ENCODE assay signal across 8 cellular contexts in genomic region chr1:248858891-248859889, GRCh38. TPM values are rescaled to one million over a fixed set of nuclear protein-coding genes. Genes with fewer than 3 reads are reported as not detected.
DNase-seq lines count a peak whose midpoint lies in the region; ATAC-seq and TF ChIP-seq lines count a peak whose summit lies in the region.

TSS of gene ZNF692 (minus strand) at chr1:248859085. CDS start at chr1:248858309, 776 bp downstream.

- no peaks in the 10 kb centered on the region for H3K27me3 ChIP-seq in BE2C

- H3K9me3 Mint-ChIP-seq in activated CD4-positive, alpha-beta T cell treated with anti-CD3 and anti-CD28 coated beads for 36 hours (ENCODE audit: low read depth), result no peaks in the 10 kb centered on the region
- H3K9me3 Mint-ChIP-seq in chondrocyte (ENCODE audit: low read depth), result no peaks in the 10 kb centered on the region

- no peaks in the 10 kb centered on the region for H3K9me3 ChIP-seq in BE2C

- DNase-seq in BE2C (peak; percentile 98), GM19240 (ENCODE audit: insufficient read length, low spot score) (peak; percentile 94), NCI-H510A treated with DMSO at 0.1 percent for 48 hours (lab: John Stamatoyannopoulos, UW) (peak; percentile 69), chondrocyte (ENCODE audit: low spot score) (no peak), kidney tubule cell (ENCODE audit: low spot score) (peak; percentile 98)
- DNase-seq in activated CD4-positive, alpha-beta T cell treated with anti-CD3 and anti-CD28 coated beads for 36 hours, result peak; percentile 99
- peak; percentile 89 to 96 (median 92) for DNase-seq in stimulated activated CD4-positive, alpha-beta T cell treated with anti-CD3 and anti-CD28 coated beads, Interleukin-1b, Interleukin-23, amount 100 ng/mL, for 24 hours (ENCODE audit: low read depth in 4 of 4, low spot score in 1 of 4)

- TF ChIP-seq CTCF in BE2C (IDR thresholded peaks at IDR 0.05; ENCODE audit: low read depth, low read length) (no peak), chondrocyte (IDR thresholded peaks at IDR 0.05) (no peak)

- CTCF ChIA-PET in activated CD4-positive, alpha-beta T cell treated with anti-CD3 and anti-CD28 coated beads for 36 hours (lab: Charles Lee), result interaction anchor here (0.6 to 2.9 kb wide), 9 partner anchors 11 to 239 kb away, joined by 3 to 25 read pairs (median 3); partner anchors contain the start of genes SH3BP5L and ZNF672

- peak within 1 kb of the TSS; percentile 99 for H3K27ac Mint-ChIP-seq in activated CD4-positive, alpha-beta T cell treated with anti-CD3 and anti-CD28 coated beads for 36 hours
- peak within 1 kb of the TSS; percentile 82 for H3K27ac Mint-ChIP-seq in chondrocyte (ENCODE audit: unreplicated experiment)

- POLR2A ChIA-PET in activated CD4-positive, alpha-beta T cell treated with anti-CD3 and anti-CD28 coated beads for 36 hours (lab: Charles Lee), result interaction anchor here (0.5 to 2.4 kb wide), 5 partner anchors 14 to 41 kb away, joined by 3 to 13 read pairs (median 5); partner anchors contain the start of genes SH3BP5L and ZNF672

- intact Hi-C loops in activated CD4-positive, alpha-beta T cell treated with anti-CD3 and anti-CD28 coated beads for 36 hours (cut with DNase I, micrococcal nuclease), result loop anchor here (1.0 to 5.0 kb wide), 6 partner anchors 14 to 1527 kb away; partner anchors contain the start of genes PGBD2 (in 2 of the 2), ZNF672 (in 2 of the 2) and ZNF496 (in 1 of the 2)

- peaks cover 29% of the 10 kb centered on the region for H3K36me3 Mint-ChIP-seq in activated CD4-positive, alpha-beta T cell treated with anti-CD3 and anti-CD28 coated beads for 36 hours (ENCODE audit: low read depth)
- H3K36me3 Mint-ChIP-seq in chondrocyte (ENCODE audit: low read depth), result peaks cover 2% of the 10 kb centered on the region

- peak within 1 kb of the TSS; percentile 87 for H3K4me3 ChIP-seq in BE2C (ENCODE audit: low read depth, low read length)

- peaks cover 6% of the 10 kb centered on the region for H3K36me3 ChIP-seq in BE2C

- H3K4me1 ChIP-seq in BE2C, result no peaks in the 10 kb centered on the region

- no peaks in the 10 kb centered on the region for H3K27me3 Mint-ChIP-seq in activated CD4-positive, alpha-beta T cell treated with anti-CD3 and anti-CD28 coated beads for 36 hours
- no peaks in the 10 kb centered on the region for H3K27me3 Mint-ChIP-seq in chondrocyte (ENCODE audit: low read depth)

- H3K4me3 Mint-ChIP-seq in activated CD4-positive, alpha-beta T cell treated with anti-CD3 and anti-CD28 coated beads for 36 hours, result peak within 1 kb of the TSS; percentile 89
- H3K4me3 Mint-ChIP-seq in chondrocyte (ENCODE audit: unreplicated experiment), result peak within 1 kb of the TSS; percentile 78

- peak; percentile 80 for ATAC-seq in HG03457 (IDR thresholded peaks at IDR 0.05; ENCODE audit: unreplicated experiment)
- ATAC-seq in activated CD4-positive, alpha-beta T cell treated with anti-CD3 and anti-CD28 coated beads for 36 hours, result peak; percentile 86

- H3K4me1 Mint-ChIP-seq in activated CD4-positive, alpha-beta T cell treated with anti-CD3 and anti-CD28 coated beads for 36 hours, result peaks cover 55% of the 10 kb centered on the region
- H3K4me1 Mint-ChIP-seq in chondrocyte (ENCODE audit: low read depth), result peaks cover 36% of the 10 kb centered on the region

RNA-seq across cellular contexts. Expression of gene ZNF692, which starts in this region (rescaled TPM):
- 68.6 TPM for polyA plus RNA-seq in BE2C (2012; ENCODE audit: insufficient read depth, insufficient read length, low read depth)
- total RNA-seq in activated CD4-positive, alpha-beta T cell treated with anti-CD3 and anti-CD28 coated beads for 36 hours, result 10 to 100 TPM; 75.9 to 92.3 TPM
- total RNA-seq in chondrocyte, result 20.7 to 36.4 TPM (median 21.6 TPM) in 3 replicates
